24 cellular contexts compared by ENCODE assay signal in genomic region chr16:12283596-12283995, GRCh38.
"Had no signal": no experiment of that assay in that cellular context is flagged by ENCODE, and none has a peak within 500 bp of the region (broad histone marks: within the 10 kb centered on the region; RNA-seq: fewer than 3 reads in every experiment).

No MANE protein-coding gene starts in this region.

- DNase-seq: hypothalamus; immature natural killer cell; kidney; left colon; left lung; lower lobe of right lung; mammary epithelial cell; mesenchymal stem cell; naive thymus-derived CD4-positive, alpha-beta T cell; psoas muscle; right lobe of liver; stimulated activated CD4-positive, alpha-beta T cell treated with anti-CD3 and anti-CD28 coated beads, Interleukin-15, amount 100 ng/mL, for 24 hours; stimulated activated CD4-positive, alpha-beta T cell treated with anti-CD3 and anti-CD28 coated beads, Interleukin-2, amount 100 ng/mL, for 24 hours; stimulated activated CD4-positive, alpha-beta T cell treated with anti-CD3 and anti-CD28 coated beads, Interleukin-4, amount 100 ng/mL, for 1 hour; stimulated activated naive CD4-positive, alpha-beta T cell; stimulated activated naive CD8-positive, alpha-beta T cell treated with anti-CD3 and anti-CD28 coated beads, Interleukin-15, amount 100 ng/mL, for 72 hours; substantia nigra; transverse colon; upper lobe of left lung had no signal

- H3K36me3 Mint-ChIP-seq: mesothelial cell of epicardium; natural killer cell treated with Interleukin-12 subunit alpha and Interleukin-12 subunit beta and Interleukin-15 and Interleukin-18, amount 100 ng/mL, for 72 hours had no signal

- H3K4me1 Mint-ChIP-seq: mesothelial cell of epicardium; stimulated activated naive CD8-positive, alpha-beta T cell treated with anti-CD3 and anti-CD28 coated beads, Interleukin-15, amount 100 ng/mL, for 72 hours had no signal

- H3K27me3 Mint-ChIP-seq: naive thymus-derived CD4-positive, alpha-beta T cell; natural killer cell treated with Interleukin-12 subunit alpha and Interleukin-12 subunit beta and Interleukin-15 and Interleukin-18, amount 100 ng/mL, for 72 hours; stimulated activated naive CD8-positive, alpha-beta T cell treated with anti-CD3 and anti-CD28 coated beads, Interleukin-15, amount 100 ng/mL, for 72 hours had no signal

- H3K4me1 ChIP-seq: left lung, lower lobe of right lung, psoas muscle, transverse colon, vagina had no signal

- H3K9me3 ChIP-seq: left lung, lower lobe of right lung, psoas muscle, right lobe of liver, transverse colon, upper lobe of left lung, vagina had no signal

- H3K9me3 Mint-ChIP-seq: immature natural killer cell; mesothelial cell of epicardium; naive thymus-derived CD4-positive, alpha-beta T cell; natural killer cell treated with Interleukin-12 subunit alpha and Interleukin-12 subunit beta and Interleukin-15 and Interleukin-18, amount 100 ng/mL, for 72 hours; stimulated activated naive CD8-positive, alpha-beta T cell treated with anti-CD3 and anti-CD28 coated beads, Interleukin-15, amount 100 ng/mL, for 72 hours had no signal

- ATAC-seq: left colon; left lung; lower lobe of right lung; naive thymus-derived CD4-positive, alpha-beta T cell; natural killer cell treated with Interleukin-12 subunit alpha and Interleukin-12 subunit beta and Interleukin-15 and Interleukin-18, amount 100 ng/mL, for 72 hours; psoas muscle; right lobe of liver; stimulated activated naive CD8-positive, alpha-beta T cell treated with anti-CD3 and anti-CD28 coated beads, Interleukin-15, amount 100 ng/mL, for 72 hours had no signal

- H3K27ac ChIP-seq: left lung, lower lobe of right lung, parathyroid adenoma, psoas muscle, right lobe of liver, transverse colon, upper lobe of left lung, vagina had no signal

- H2AFZ ChIP-seq: parathyroid adenoma had no signal

- H3K4me2 ChIP-seq: smooth muscle cell had no signal

- H3K36me3 ChIP-seq: right lobe of liver, transverse colon had no signal

- H3K27ac Mint-ChIP-seq: immature natural killer cell; mesothelial cell of epicardium; natural killer cell treated with Interleukin-12 subunit alpha and Interleukin-12 subunit beta and Interleukin-15 and Interleukin-18, amount 100 ng/mL, for 72 hours; stimulated activated naive CD8-positive, alpha-beta T cell treated with anti-CD3 and anti-CD28 coated beads, Interleukin-15, amount 100 ng/mL, for 72 hours had no signal

- H3K4me3 ChIP-seq: left lung, lower lobe of right lung, psoas muscle, right lobe of liver, smooth muscle cell, transverse colon, upper lobe of left lung, vagina had no signal

- H3K79me2 ChIP-seq: parathyroid adenoma had no signal

- H3K27me3 ChIP-seq: left lung, right lobe of liver, transverse colon, upper lobe of left lung, vagina had no signal

- H3K9ac ChIP-seq: parathyroid adenoma had no signal

- H3K4me3 Mint-ChIP-seq: immature natural killer cell; mesothelial cell of epicardium; naive thymus-derived CD4-positive, alpha-beta T cell; natural killer cell treated with Interleukin-12 subunit alpha and Interleukin-12 subunit beta and Interleukin-15 and Interleukin-18, amount 100 ng/mL, for 72 hours; stimulated activated naive CD8-positive, alpha-beta T cell treated with anti-CD3 and anti-CD28 coated beads, Interleukin-15, amount 100 ng/mL, for 72 hours had no signal
